In genomic region chr4:44446801-44447562, GRCh38 we compare ENCODE assay signal across 9 cellular contexts. TPM values are rescaled to one million over a fixed set of nuclear protein-coding genes. Genes with fewer than 3 reads are reported as not detected.
DNase-seq lines count a peak whose midpoint lies in the region; ATAC-seq, FAIRE-seq and TF ChIP-seq lines count a peak whose summit lies in the region.
"Had no signal": no experiment of that assay in that cellular context is flagged by ENCODE, and none has a peak within 500 bp of the region (broad histone marks: within the 10 kb centered on the region; RNA-seq: fewer than 3 reads in every experiment).

No MANE protein-coding gene starts in this region.

- no peak for TF ChIP-seq POLR2A in H54 (IDR thresholded peaks at IDR 0.05; ENCODE audit: low read depth, low read length)

- no peak for TF ChIP-seq CTCF in SK-N-SH (IDR thresholded peaks at IDR 0.05)
- no peak for TF ChIP-seq CTCF in astrocyte of the cerebellum (IDR thresholded peaks at IDR 0.05; ENCODE audit: low read depth, low read length, missing control alignments)
- TF ChIP-seq CTCF in kidney (IDR thresholded peaks at IDR 0.05; ENCODE audit: borderline replicate concordance, extremely low read depth, insufficient read depth), result no peak

- H3K27me3 ChIP-seq in SK-N-SH (ENCODE audit: insufficient read depth), result peaks cover 32% of the 10 kb centered on the region

- no peak for ATAC-seq in SK-N-SH treated with all-trans-retinoic acid at 6 μM for 48 hours
- ATAC-seq in GM19452 (IDR thresholded peaks at IDR 0.05; ENCODE audit: unreplicated experiment), result no peak

- POLR2A ChIA-PET in SK-N-SH (lab: Yijun Ruan, JAX), result no interaction called here

- in situ Hi-C loops in astrocyte of the cerebellum (cut with HindIII; ENCODE audit: low sequenced_read_pairs), result no loop called here

- FAIRE-seq in kidney (lab: Jason Lieb, UNC) (no peak), H54 (lab: Jason Lieb, UNC) (no peak)

- no peak overlapping the region for H3K4me2 ChIP-seq in SK-N-SH

- TF ChIP-seq EP300 in SK-N-SH (IDR thresholded peaks at IDR 0.05; ENCODE audit: borderline replicate concordance in 1 of 2, low read depth in 1 of 2, low read length in 1 of 2), result no peak

- no peak overlapping the region for H3K27ac ChIP-seq in SK-N-SH (ENCODE audit: low read depth in 2 of 2, low read length in 1 of 2)
- no peak overlapping the region for H3K27ac ChIP-seq in kidney (ENCODE audit: low read depth in 2 of 2, low read length in 2 of 2)
- peak overlapping the region; percentile 89 for H3K27ac ChIP-seq in substantia nigra (ENCODE audit: low read depth, low read length, poor library complexity, severe bottlenecking)

- no peaks in the 10 kb centered on the region for H3F3A ChIP-seq in SK-N-SH (replicated peaks; ENCODE audit: insufficient read depth)

- WGBS in SK-N-SH (ENCODE audit: low lambda C conversion rate), result 9% methylated on average over 19 of the region's 32 CpGs

- H4K20me1 ChIP-seq in SK-N-SH (ENCODE audit: insufficient read depth), result no peaks in the 10 kb centered on the region

- no peaks in the 10 kb centered on the region for H3K9me3 ChIP-seq in SK-N-SH
- H3K9me3 ChIP-seq in kidney (ENCODE audit: control insufficient read depth in 1 of 2, low read length in 2 of 2), result no peaks in the 10 kb centered on the region

- TF ChIP-seq RAD21 in SK-N-SH (IDR thresholded peaks at IDR 0.05; ENCODE audit: low read length), result no peak

- no peak overlapping the region for H3K9ac ChIP-seq in SK-N-SH
- H3K9ac ChIP-seq in kidney (ENCODE audit: low read length in 2 of 2), result peak overlapping the region in 1 of 2 donors; percentile 47

- CTCF ChIA-PET in SK-N-SH (lab: Yijun Ruan, JAX), result interaction anchor here (2.4 kb wide), 1 partner anchor 15 kb away, joined by 16 read pairs; no protein-coding TSS in a partner anchor

- H3K9me2 ChIP-seq in SK-N-SH, result no peaks in the 10 kb centered on the region

- no peaks in the 10 kb centered on the region for H3K79me2 ChIP-seq in SK-N-SH (ENCODE audit: insufficient read depth)

- H3K4me1 ChIP-seq in SK-N-SH (ENCODE audit: control insufficient read depth in 1 of 2, insufficient read depth in 2 of 2, low read depth in 1 of 2, low read length in 1 of 2) (peaks cover 0 to 9% of the 10 kb centered on the region in 2 experiments; a peak in 2 of 4 replicates), kidney (ENCODE audit: control insufficient read depth in 1 of 2, insufficient read depth in 1 of 2, low read depth in 1 of 2, low read length in 2 of 2) (peaks cover 0 to 4% of the 10 kb centered on the region in 2 donors)

- no peak overlapping the region for H3K4me3 ChIP-seq in SK-N-SH (ENCODE audit: low read depth in 2 of 2, low read length in 1 of 2)
- peak overlapping the region; percentile 54 for H3K4me3 ChIP-seq in astrocyte of the cerebellum (ENCODE audit: low read depth, low read length)
- H3K4me3 ChIP-seq in kidney (ENCODE audit: low read length in 2 of 2), result peak overlapping the region; percentile 57 to 82

- H3K36me3 ChIP-seq in SK-N-SH (replicated peaks in 1 of 2; ENCODE audit: control insufficient read depth in 1 of 2, insufficient read depth in 2 of 2, low read length in 1 of 2) (no peaks in the 10 kb centered on the region), kidney (ENCODE audit: control insufficient read depth in 1 of 2, insufficient read depth in 2 of 2, low read length in 2 of 2) (no peaks in the 10 kb centered on the region)

- DNase-seq in SK-N-SH (peak; percentile 3), astrocyte of the cerebellum (ENCODE audit: low read depth) (no peak), kidney (peak; percentile 61), substantia nigra (lab: John Stamatoyannopoulos, UW) (peak in 26 of 49 donors; percentile 0 to 61 (median 20)), hepatic stellate cell (ENCODE audit: low spot score) (no peak), H54 (ENCODE audit: insufficient read length, low spot score) (no peak)

- intact Hi-C loops in kidney (cut with DNase I), result no loop called here

- no peak overlapping the region for H2AFZ ChIP-seq in SK-N-SH (ENCODE audit: low read depth)

TF ChIP-seq in SK-N-SH, 30 proteins besides CTCF, POLR2A, EP300 and RAD21:
- TF ChIP-seq POLR2AphosphoS5 (IDR thresholded peaks at IDR 0.05; ENCODE audit: low read depth, low read length) (no peak), RXRA (IDR thresholded peaks at IDR 0.05; ENCODE audit: borderline replicate concordance, low read depth) (no peak), MXI1 (IDR thresholded peaks at IDR 0.05; ENCODE audit: low read depth, low read length) (no peak), USF2 (IDR thresholded peaks at IDR 0.05; ENCODE audit: borderline replicate concordance, low read depth, low read length) (no peak), MAX (IDR thresholded peaks at IDR 0.05; ENCODE audit: low read depth) (no peak), TAF1 (IDR thresholded peaks at IDR 0.05; ENCODE audit: borderline replicate concordance, low read depth, low read length) (no peak), FOXJ3 (CRISPR knock-in tag; IDR thresholded peaks at IDR 0.05) (no peak), TEAD4 (IDR thresholded peaks at IDR 0.05; ENCODE audit: borderline replicate concordance, insufficient read depth) (no peak), FOXM1 (IDR thresholded peaks at IDR 0.05; ENCODE audit: low read depth) (no peak)

TF ChIP-seq in SK-N-SH treated with all-trans-retinoic acid at 6 μM for 48 hours, 23 proteins besides CTCF, POLR2A, EP300 and RAD21:
- TF ChIP-seq OSR1 (CRISPR knock-in tag; IDR thresholded peaks at IDR 0.05) (no peak), TCF4 (CRISPR knock-in tag; IDR thresholded peaks at IDR 0.05; ENCODE audit: borderline replicate concordance) (no peak), ZNF8 (CRISPR knock-in tag; IDR thresholded peaks at IDR 0.05) (no peak), GLIS3 (CRISPR knock-in tag; IDR thresholded peaks at IDR 0.05) (no peak), RARB (CRISPR knock-in tag; IDR thresholded peaks at IDR 0.05) (no peak), PPARA (CRISPR knock-in tag; IDR thresholded peaks at IDR 0.05; ENCODE audit: borderline replicate concordance) (no peak), SNAI2 (CRISPR knock-in tag; IDR thresholded peaks at IDR 0.05) (no peak), ZFP3 (CRISPR knock-in tag; IDR thresholded peaks at IDR 0.05) (no peak), POU6F1 (CRISPR knock-in tag; IDR thresholded peaks at IDR 0.05; ENCODE audit: borderline replicate concordance, low read depth) (no peak), PATZ1 (CRISPR knock-in tag; IDR thresholded peaks at IDR 0.05; ENCODE audit: borderline replicate concordance) (no peak), ZFP30 (CRISPR knock-in tag; IDR thresholded peaks at IDR 0.05) (no peak), ZNF565 (CRISPR knock-in tag; conservative IDR thresholded peaks at IDR 0.05; ENCODE audit: low read depth) (no peak)

RNA-seq across cellular contexts. Expression of gene KCTD8, which starts 1.6 kb away (rescaled TPM):
- polyA plus RNA-seq in SK-N-SH (2012; rRNA removed) (not detected in 2 replicates), kidney (ENCODE audit: insufficient read depth, low read depth, low replicate concordance) (0.62 TPM)
- not detected in 2 replicates for polyA plus RNA-seq in SK-N-SH (2012; cell fraction: cytosol; rRNA removed)
- not detected in 2 replicates for polyA plus RNA-seq in SK-N-SH (2012; cell fraction: nucleus; rRNA removed)
- total RNA-seq in kidney, result 1.3 TPM
- total RNA-seq: M059J had no signal

Comparison
In these comparisons a context has a peak if more than half of its experiments do, and no peak if none do; other contexts are left out.
1. DNase-seq: peak in SK-N-SH (single experiment), kidney (single experiment) and substantia nigra (26 of 49); none in astrocyte of the cerebellum (single experiment), hepatic stellate cell (single experiment) and H54 (single experiment).
2. H3K4me3 ChIP-seq: peak in astrocyte of the cerebellum (single experiment) and kidney (2 of 2); none in SK-N-SH (0 of 2).